In genomic region chr16:12289175-12290063, GRCh38 we compare ENCODE assay signal across 1 cellular context.
A peak's percentile ranks its signal among the peaks of the same experiment; 100 is the strongest.
TF ChIP-seq lines count a peak whose summit lies in the region.

No MANE protein-coding gene starts in this region.

TF ChIP-seq in HepG2, 621 proteins besides CTCF, POLR2A, EP300 and RAD21 (continued from another document and continues in another):
- TF ChIP-seq IRF9 (CRISPR knock-in tag; IDR thresholded peaks at IDR 0.05; ENCODE audit: borderline replicate concordance) (peak; percentile 81), TAF1 (CRISPR knock-in tag; IDR thresholded peaks at IDR 0.05) (no peak; the same call in none of the 2 replicates), NBN (conservative IDR thresholded peaks at IDR 0.05) (no peak), HDAC2 (CRISPR knock-in tag; IDR thresholded peaks at IDR 0.05) (peak; percentile 18; the same call in 1 of the 2 replicates), GABPA (IDR thresholded peaks at IDR 0.05; ENCODE audit: low read depth, low read length) (no peak), GABPA (CRISPR knock-in tag; IDR thresholded peaks at IDR 0.05; ENCODE audit: low read depth) (peak; percentile 44), KMT2A (CRISPR knock-in tag; IDR thresholded peaks at IDR 0.05) (peak; percentile 65; the same call in 1 of the 2 replicates), KLF6 (CRISPR knock-in tag; IDR thresholded peaks at IDR 0.05) (no peak; the same call in 1 of the 2 replicates), ZSCAN29 (CRISPR knock-in tag; conservative IDR thresholded peaks at IDR 0.05) (peak; percentile 90; the same call in 1 of the 2 replicates), ZNF136 (CRISPR knock-in tag; IDR thresholded peaks at IDR 0.05; ENCODE audit: low read depth) (no peak; the same call in 1 of the 2 replicates), NAIF1 (CRISPR knock-in tag; IDR thresholded peaks at IDR 0.05; ENCODE audit: borderline replicate concordance) (no peak), ZNF264 (CRISPR knock-in tag; IDR thresholded peaks at IDR 0.05) (no peak), NFYB (CRISPR knock-in tag; IDR thresholded peaks at IDR 0.05) (no peak), KMT2B (CRISPR knock-in tag; IDR thresholded peaks at IDR 0.05) (no peak; the same call in 1 of the 2 replicates), GFI1 (CRISPR knock-in tag; IDR thresholded peaks at IDR 0.05; ENCODE audit: borderline replicate concordance) (0 out of 2 replicates have a peak, but pooled peaks have one; percentile 45), WIZ (CRISPR knock-in tag; IDR thresholded peaks at IDR 0.05) (no peak), ZNF292 (CRISPR knock-in tag; IDR thresholded peaks at IDR 0.05; ENCODE audit: borderline replicate concordance, low read depth) (peak; percentile 92; the same call in 1 of the 2 replicates), HES4 (CRISPR knock-in tag; IDR thresholded peaks at IDR 0.05; ENCODE audit: borderline replicate concordance) (no peak), ZFP36L2 (CRISPR knock-in tag; IDR thresholded peaks at IDR 0.05) (no peak), CEBPG (CRISPR knock-in tag; IDR thresholded peaks at IDR 0.05) (peak; percentile 46), PCBP2 (optimal IDR thresholded peaks at IDR 0.05; ENCODE audit: low read depth, low read length, poor library complexity, severe bottlenecking) (no peak), HHEX (CRISPR knock-in tag; IDR thresholded peaks at IDR 0.05) (no peak), ZNF431 (CRISPR knock-in tag; IDR thresholded peaks at IDR 0.05; ENCODE audit: borderline replicate concordance, low read depth) (peak; percentile 8; the same call in 1 of the 2 replicates), ZNF746 (CRISPR knock-in tag; IDR thresholded peaks at IDR 0.05) (no peak), PCBP1 (IDR thresholded peaks at IDR 0.05; ENCODE audit: borderline replicate concordance, low read depth, low read length) (no peak), RFXANK (CRISPR knock-in tag; IDR thresholded peaks at IDR 0.05) (no peak), SP1 (IDR thresholded peaks at IDR 0.05) (no peak), SP1 (CRISPR knock-in tag; IDR thresholded peaks at IDR 0.05) (peak; percentile 12; the same call in 1 of the 2 replicates), KLF11 (CRISPR knock-in tag; IDR thresholded peaks at IDR 0.05) (no peak; the same call in 1 of the 2 replicates), ZBTB14 (CRISPR knock-in tag; IDR thresholded peaks at IDR 0.05) (no peak), ZNF441 (CRISPR knock-in tag; IDR thresholded peaks at IDR 0.05; ENCODE audit: borderline replicate concordance) (peak; percentile 87), ZNF224 (CRISPR knock-in tag; IDR thresholded peaks at IDR 0.05) (0 out of 2 replicates have a peak, but pooled peaks have one; percentile 81), CBFB (CRISPR knock-in tag; IDR thresholded peaks at IDR 0.05) (peak; percentile 20; the same call in 1 of the 2 replicates), U2AF2 (IDR thresholded peaks at IDR 0.05; ENCODE audit: low read depth, low read length) (no peak), XBP1 (CRISPR knock-in tag; IDR thresholded peaks at IDR 0.05) (no peak), HOXA3 (CRISPR knock-in tag; IDR thresholded peaks at IDR 0.05) (peak; percentile 62; the same call in 1 of the 2 replicates), ZNF816 (CRISPR knock-in tag; IDR thresholded peaks at IDR 0.05; ENCODE audit: borderline replicate concordance) (peak; percentile 88; the same call in 1 of the 2 replicates), EED (CRISPR knock-in tag; IDR thresholded peaks at IDR 0.05) (0 out of 2 replicates have a peak, but pooled peaks have one; percentile 58), MATR3 (CRISPR knock-in tag; IDR thresholded peaks at IDR 0.05) (no peak), ZC3H13 (CRISPR knock-in tag; IDR thresholded peaks at IDR 0.05) (no peak), TEAD3 (CRISPR knock-in tag; optimal IDR thresholded peaks at IDR 0.05; ENCODE audit: borderline replicate concordance) (peak; percentile 85), RXRB (CRISPR knock-in tag; IDR thresholded peaks at IDR 0.05; ENCODE audit: borderline replicate concordance) (peak; percentile 82), FOXK2 (IDR thresholded peaks at IDR 0.05) (peak; percentile 76), ZNF446 (CRISPR knock-in tag; IDR thresholded peaks at IDR 0.05) (no peak), ELF1 (CRISPR knock-in tag; IDR thresholded peaks at IDR 0.05) (peak; percentile 85), ELF4 (CRISPR knock-in tag; IDR thresholded peaks at IDR 0.05; ENCODE audit: borderline replicate concordance) (no peak), HNF1A (IDR thresholded peaks at IDR 0.05; ENCODE audit: low read depth) (no peak; the same call in 1 of the 2 replicates), HNF1A (CRISPR knock-in tag; IDR thresholded peaks at IDR 0.05; ENCODE audit: borderline replicate concordance) (peak; percentile 27; the same call in 1 of the 2 replicates), REL (CRISPR knock-in tag; conservative IDR thresholded peaks at IDR 0.05) (no peak), ARNT2 (CRISPR knock-in tag; IDR thresholded peaks at IDR 0.05; ENCODE audit: low read depth) (no peak), ZBTB7A (CRISPR knock-in tag; IDR thresholded peaks at IDR 0.05) (no peak; the same call in 1 of the 2 replicates), ZNF619 (CRISPR knock-in tag; IDR thresholded peaks at IDR 0.05) (no peak), ZNF616 (CRISPR knock-in tag; IDR thresholded peaks at IDR 0.05; ENCODE audit: low read depth) (no peak), ZNF614 (CRISPR knock-in tag; IDR thresholded peaks at IDR 0.05; ENCODE audit: borderline replicate concordance) (peak; percentile 48), AGO1 (IDR thresholded peaks at IDR 0.05; ENCODE audit: low read depth, low read length, poor library complexity, severe bottlenecking) (no peak), ZFYVE20 (CRISPR knock-in tag; IDR thresholded peaks at IDR 0.05; ENCODE audit: borderline replicate concordance, low read depth) (no peak), BCL6 (CRISPR knock-in tag; IDR thresholded peaks at IDR 0.05) (peak; percentile 78), HIC2 (CRISPR knock-in tag; IDR thresholded peaks at IDR 0.05; ENCODE audit: low read depth) (peak; percentile 79), ZZZ3 (CRISPR knock-in tag; IDR thresholded peaks at IDR 0.05; ENCODE audit: borderline replicate concordance) (no peak), ZNF331 (CRISPR knock-in tag; IDR thresholded peaks at IDR 0.05) (peak; percentile 85), PREB (CRISPR knock-in tag; IDR thresholded peaks at IDR 0.05) (no peak), ZSCAN21 (CRISPR knock-in tag; IDR thresholded peaks at IDR 0.05; ENCODE audit: borderline replicate concordance) (no peak), ZNF784 (CRISPR knock-in tag; IDR thresholded peaks at IDR 0.05; ENCODE audit: borderline replicate concordance) (no peak), DDIT3 (CRISPR knock-in tag; IDR thresholded peaks at IDR 0.05) (no peak), ZSCAN25 (CRISPR knock-in tag; IDR thresholded peaks at IDR 0.05) (peak; percentile 8; the same call in 1 of the 2 replicates), ZHX1 (CRISPR knock-in tag; IDR thresholded peaks at IDR 0.05; ENCODE audit: low read depth) (peak; percentile 29; the same call in 1 of the 2 replicates)
